In the genomic region with DNA sequence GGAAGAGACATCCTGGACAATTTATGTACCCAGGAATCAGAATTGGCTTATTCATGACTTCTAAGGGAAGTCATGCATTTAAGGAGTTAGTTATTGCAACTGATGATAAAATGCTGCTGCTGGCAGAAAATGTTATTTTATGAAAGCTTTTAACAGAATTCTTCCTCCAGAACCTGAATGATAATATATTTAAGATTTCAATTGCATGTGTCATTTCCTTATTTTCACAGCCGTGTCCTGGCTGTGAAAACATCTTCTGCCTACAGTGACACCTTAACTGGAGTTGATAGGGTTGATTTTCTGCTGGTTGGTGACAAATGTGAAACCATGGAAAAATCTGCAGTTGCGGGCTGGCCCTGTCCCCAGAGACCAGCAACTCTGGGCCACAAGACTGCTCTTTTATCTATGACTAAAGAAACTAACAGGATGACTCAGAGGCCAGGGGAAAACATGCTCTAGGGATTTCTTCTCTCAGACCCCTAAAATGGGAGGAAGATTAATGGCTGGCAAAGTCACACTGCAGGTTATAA, we compare ENCODE assay signal across 8 cellular contexts. TPM values are rescaled to one million over a fixed set of nuclear protein-coding genes. Genes with fewer than 3 reads are reported as not detected.
A peak's percentile ranks its signal among the peaks of the same experiment; 100 is the strongest.
DNase-seq lines count a peak whose midpoint lies in the region; ATAC-seq and TF ChIP-seq lines count a peak whose summit lies in the region.

No MANE protein-coding gene starts in this region.

- H3K4me3 ChIP-seq in tibial artery: no peak overlapping the region

- ATAC-seq in activated naive CD4-positive, alpha-beta T cell treated with anti-CD3 and anti-CD28 coated beads, Interleukin-2, amount 50 U/mL, for 72 hours: peak; percentile 92 to 96
- peak; percentile 85 for ATAC-seq in HG02938 (IDR thresholded peaks at IDR 0.05; ENCODE audit: unreplicated experiment)

- no peak overlapping the region for H3K27ac ChIP-seq in tibial artery
- no peak overlapping the region for H3K27ac ChIP-seq in caudate nucleus (ENCODE audit: low read depth, low read length)

- H3K27ac Mint-ChIP-seq in activated naive CD4-positive, alpha-beta T cell treated with anti-CD3 and anti-CD28 coated beads, Interleukin-2, amount 50 U/mL, for 72 hours: peak overlapping the region in 1 of 2 donors; percentile 79
- H3K27ac Mint-ChIP-seq in activated naive CD4-positive, alpha-beta T cell treated with anti-CD3 and anti-CD28 coated beads, Interleukin-2, amount 10 ng/mL, durations not matched to agents 7 days and 5 days: no peak overlapping the region

- TF ChIP-seq CTCF in tibial artery (IDR thresholded peaks at IDR 0.05): no peak

- intact Hi-C loops in tibial artery (cut with DNase I; ENCODE audit: low total_unique reads): no loop called here

- H3K4me1 ChIP-seq in tibial artery: peaks cover 0 to 7% (median 0%) of the 10 kb centered on the region in 4 donors

- peaks cover 0 to under 1% of the 10 kb centered on the region in 2 donors for H3K9me3 Mint-ChIP-seq in activated naive CD4-positive, alpha-beta T cell treated with anti-CD3 and anti-CD28 coated beads, Interleukin-2, amount 50 U/mL, for 72 hours
- no peaks in the 10 kb centered on the region for H3K9me3 Mint-ChIP-seq in activated naive CD4-positive, alpha-beta T cell treated with anti-CD3 and anti-CD28 coated beads, Interleukin-2, amount 10 ng/mL, durations not matched to agents 7 days and 5 days

- peaks cover 5% of the 10 kb centered on the region for H3K27me3 Mint-ChIP-seq in activated naive CD4-positive, alpha-beta T cell treated with anti-CD3 and anti-CD28 coated beads, Interleukin-2, amount 10 ng/mL, durations not matched to agents 7 days and 5 days

- H3K36me3 ChIP-seq in tibial artery: no peaks in the 10 kb centered on the region

- H3K36me3 Mint-ChIP-seq in activated naive CD4-positive, alpha-beta T cell treated with anti-CD3 and anti-CD28 coated beads, Interleukin-2, amount 50 U/mL, for 72 hours: peaks cover 0 to 1% of the 10 kb centered on the region in 2 donors
- H3K36me3 Mint-ChIP-seq in activated naive CD4-positive, alpha-beta T cell treated with anti-CD3 and anti-CD28 coated beads, Interleukin-2, amount 10 ng/mL, durations not matched to agents 7 days and 5 days: no peaks in the 10 kb centered on the region

- H3K4me3 Mint-ChIP-seq in activated naive CD4-positive, alpha-beta T cell treated with anti-CD3 and anti-CD28 coated beads, Interleukin-2, amount 10 ng/mL, durations not matched to agents 7 days and 5 days: no peak overlapping the region

- H3K27me3 ChIP-seq in tibial artery: no peaks in the 10 kb centered on the region

- peak in 1 of 2 donors; percentile 19 for DNase-seq in activated naive CD4-positive, alpha-beta T cell treated with anti-CD3 and anti-CD28 coated beads, Interleukin-2, amount 50 U/mL, for 72 hours (ENCODE audit: low spot score in 2 of 2)
- DNase-seq in activated naive CD4-positive, alpha-beta T cell treated with anti-CD3 and anti-CD28 coated beads, Interleukin-2, amount 10 ng/mL, durations not matched to agents 7 days and 5 days: no peak
- peak; percentile 29 for DNase-seq in SW480 (ENCODE audit: low spot score)
- DNase-seq in kidney glomerular epithelial cell (lab: John Stamatoyannopoulos, UW): peak; percentile 88
- no peak for DNase-seq in tibial artery
- DNase-seq in HPDE6-E6E7 (ENCODE audit: extremely low spot score): no peak
- DNase-seq in caudate nucleus (lab: John Stamatoyannopoulos, UW): no peak

- no peaks in the 10 kb centered on the region for H3K4me1 Mint-ChIP-seq in activated naive CD4-positive, alpha-beta T cell treated with anti-CD3 and anti-CD28 coated beads, Interleukin-2, amount 10 ng/mL, durations not matched to agents 7 days and 5 days

- no peaks in the 10 kb centered on the region for H3K9me3 ChIP-seq in tibial artery

- CTCF ChIA-PET in activated naive CD4-positive, alpha-beta T cell treated with anti-CD3 and anti-CD28 coated beads, Interleukin-2, amount 10 ng/mL, durations not matched to agents 7 days and 5 days (lab: Charles Lee): interaction anchor here (0.9 to 1.0 kb wide), 2 partner anchors 13 to 48 kb away, joined by 3 read pairs; no protein-coding TSS in a partner anchor

RNA-seq across cellular contexts. Expression of gene TRUB1, which starts 12.3 kb away (rescaled TPM):
- total RNA-seq in activated naive CD4-positive, alpha-beta T cell treated with anti-CD3 and anti-CD28 coated beads, Interleukin-2, amount 50 U/mL, for 72 hours: 10 to 100 TPM; 10.6 to 18.9 TPM

Comparison
In these comparisons a context has a peak if more than half of its experiments do, and no peak if none do; other contexts are left out.
1. DNase-seq: peak in SW480 (single experiment) and kidney glomerular epithelial cell (single experiment); none in activated naive CD4-positive, alpha-beta T cell treated with anti-CD3 and anti-CD28 coated beads, Interleukin-2, amount 10 ng/mL, durations not matched to agents 7 days and 5 days (single experiment), tibial artery (0 of 2), HPDE6-E6E7 (single experiment) and caudate nucleus (0 of 61).